ENCODE assay signal across 8 cellular contexts in genomic region chr2:120012771-120013568, GRCh38. TPM values are rescaled to one million over a fixed set of nuclear protein-coding genes. Genes with fewer than 3 reads are reported as not detected.
DNase-seq lines count a peak whose midpoint lies in the region; ATAC-seq and TF ChIP-seq lines count a peak whose summit lies in the region.

Gene EPB41L5, plus strand, starts transcription at chr2:120013077. Its CDS starts 6,008 bp downstream, at chr2:120019085.

- no peak for TF ChIP-seq CTCF in PC-9 (conservative IDR thresholded peaks at IDR 0.05)

- intact Hi-C loops in PC-9 (cut with micrococcal nuclease; ENCODE audit: unreplicated experiment) = loop anchor here (1.0 to 10.0 kb wide), 5 partner anchors 96 to 311 kb away; partner anchors contain the start of gene PTPN4
- intact Hi-C loops in naive thymus-derived CD4-positive, alpha-beta T cell (cut with micrococcal nuclease) = loop anchor here (1.0 to 10.0 kb wide), 10 partner anchors 164 to 2001 kb away; partner anchors contain the start of genes PTPN4 (in 2 of the 2), TMEM177 (in 2 of the 2), C2orf76 (in 1 of the 2) and CCDC93 (in 1 of the 2)

- no TSS peak for BruUV-seq in PC-9 (replicated peaks; lab: Mats Ljungman, UMichigan)

- H3K36me3 ChIP-seq in PC-9 (ENCODE audit: low read depth) = no peaks in the 10 kb centered on the region
- H3K36me3 ChIP-seq in naive thymus-derived CD4-positive, alpha-beta T cell (ENCODE audit: control insufficient read depth in 2 of 3, insufficient read depth in 3 of 3, low read length in 3 of 3) = peaks cover 0 to 3% (median 0%) of the 10 kb centered on the region in 3 experiments

- no peaks in the 10 kb centered on the region for H3K27me3 Mint-ChIP-seq in IgD-negative memory B cell
- no peaks in the 10 kb centered on the region for H3K27me3 Mint-ChIP-seq in activated T-cell treated with anti-CD3 and anti-CD28 coated beads, Interleukin-2, amount 50 U/mL, for 72 hours (ENCODE audit: low read depth)
- peaks cover 0 to 20% (median 0%) of the 10 kb centered on the region in 5 donors for H3K27me3 Mint-ChIP-seq in naive thymus-derived CD4-positive, alpha-beta T cell
- no peaks in the 10 kb centered on the region for H3K27me3 Mint-ChIP-seq in stimulated activated memory B cell treated with anti-CD40 and anti-IgM and Interleukin-4, amounts not matched to agents 10 μg/mL and 1 μg/mL and 100 μg/mL, for 72 hours

- H3K4me2 ChIP-seq in PC-9 = peak within 1 kb of the TSS; percentile 91

- peaks cover 14% of the 10 kb centered on the region for H3K79me2 ChIP-seq in PC-9 (ENCODE audit: low read depth)

- peak; percentile 91 for ATAC-seq in GM21576 (IDR thresholded peaks at IDR 0.05; ENCODE audit: unreplicated experiment)
- peak; percentile 97 to 98 for ATAC-seq in activated T-cell treated with anti-CD3 and anti-CD28 coated beads, Interleukin-2, amount 50 U/mL, for 72 hours (replicated peaks in 1 of 2)
- peak; percentile 93 for ATAC-seq in naive thymus-derived CD4-positive, alpha-beta T cell
- ATAC-seq in stimulated activated memory B cell treated with anti-CD40 and anti-IgM and Interleukin-4, amounts not matched to agents 10 μg/mL and 1 μg/mL and 100 μg/mL, for 72 hours = peak; percentile 95

- CTCF ChIA-PET in PC-9 (lab: Charles Lee) = interaction anchor here (0.6 to 0.7 kb wide), 3 partner anchors 156 to 252 kb away, joined by 3 to 4 read pairs (median 3); partner anchors contain the start of gene TMEM185B
- CTCF ChIA-PET in naive thymus-derived CD4-positive, alpha-beta T cell (lab: Charles Lee) = interaction anchor here (0.8 to 1.0 kb wide), 2 partner anchors 162 to 300 kb away, joined by 3 to 4 read pairs; no protein-coding TSS in a partner anchor

- H3K4me3 Mint-ChIP-seq in IgD-negative memory B cell = peak within 1 kb of the TSS; percentile 79 to 93 (median 87)
- H3K4me3 Mint-ChIP-seq in activated T-cell treated with anti-CD3 and anti-CD28 coated beads, Interleukin-2, amount 50 U/mL, for 72 hours = peak within 1 kb of the TSS; percentile 78 to 92
- H3K4me3 Mint-ChIP-seq in naive thymus-derived CD4-positive, alpha-beta T cell = peak within 1 kb of the TSS; percentile 73 to 89 (median 86)
- H3K4me3 Mint-ChIP-seq in stimulated activated memory B cell treated with anti-CD40 and anti-IgM and Interleukin-4, amounts not matched to agents 10 μg/mL and 1 μg/mL and 100 μg/mL, for 72 hours = peak within 1 kb of the TSS; percentile 79

- DNase-seq in DMS153 (lab: John Stamatoyannopoulos, UW) (peak; percentile 89), PC-9 (peak; percentile 88 to 95), fibroblast of gingiva (ENCODE audit: low read depth) (peak; percentile 93)
- DNase-seq in activated T-cell treated with anti-CD3 and anti-CD28 coated beads, Interleukin-2, amount 50 U/mL, for 72 hours = peak; percentile 86
- DNase-seq in naive thymus-derived CD4-positive, alpha-beta T cell = peak; percentile 56 to 81 (median 67)

- H2AFZ ChIP-seq in PC-9 = peak within 1 kb of the TSS; percentile 71

- H4K20me1 ChIP-seq in PC-9 (ENCODE audit: insufficient read depth) = no peaks in the 10 kb centered on the region; the same call in 1 of the 2 replicates

- peak within 1 kb of the TSS; percentile 82 for H3K4me3 ChIP-seq in PC-9
- H3K4me3 ChIP-seq in naive thymus-derived CD4-positive, alpha-beta T cell (ENCODE audit: low read length) = peak within 1 kb of the TSS; percentile 69

- no peaks in the 10 kb centered on the region for H3K9me3 ChIP-seq in PC-9 (ENCODE audit: insufficient read depth, low read depth)
- no peaks in the 10 kb centered on the region for H3K9me3 ChIP-seq in naive thymus-derived CD4-positive, alpha-beta T cell (ENCODE audit: control insufficient read depth in 2 of 3, low read length in 3 of 3)

- H3K9me2 ChIP-seq in PC-9 (ENCODE audit: insufficient read depth) = no peaks in the 10 kb centered on the region

- H3F3A ChIP-seq in PC-9 (ENCODE audit: insufficient read depth, low read depth) = 0 out of 2 replicates have a peak, but pooled peaks cover 13% of the 10 kb centered on the region

- H3K27me3 ChIP-seq in PC-9 (ENCODE audit: insufficient read depth, low read depth) = no peaks in the 10 kb centered on the region
- no peaks in the 10 kb centered on the region for H3K27me3 ChIP-seq in naive thymus-derived CD4-positive, alpha-beta T cell (ENCODE audit: control insufficient read depth in 2 of 2, insufficient read depth in 2 of 2, low read length in 2 of 2)

- H3K27ac ChIP-seq in PC-9 = peak within 1 kb of the TSS; percentile 88
- H3K27ac ChIP-seq in naive thymus-derived CD4-positive, alpha-beta T cell (ENCODE audit: low read depth, low read length) = peak within 1 kb of the TSS; percentile 70

- H3K27ac Mint-ChIP-seq in IgD-negative memory B cell = peak within 1 kb of the TSS; percentile 54 to 77 (median 71)
- peak within 1 kb of the TSS; percentile 32 for H3K27ac Mint-ChIP-seq in activated T-cell treated with anti-CD3 and anti-CD28 coated beads, Interleukin-2, amount 50 U/mL, for 72 hours
- peak within 1 kb of the TSS in 8 of 9 donors; percentile 36 to 75 (median 70) for H3K27ac Mint-ChIP-seq in naive thymus-derived CD4-positive, alpha-beta T cell
- peak within 1 kb of the TSS; percentile 60 for H3K27ac Mint-ChIP-seq in stimulated activated memory B cell treated with anti-CD40 and anti-IgM and Interleukin-4, amounts not matched to agents 10 μg/mL and 1 μg/mL and 100 μg/mL, for 72 hours

- H3K36me3 Mint-ChIP-seq in IgD-negative memory B cell = no peaks in the 10 kb centered on the region
- H3K36me3 Mint-ChIP-seq in activated T-cell treated with anti-CD3 and anti-CD28 coated beads, Interleukin-2, amount 50 U/mL, for 72 hours (ENCODE audit: insufficient read depth in 2 of 2) = no peaks in the 10 kb centered on the region
- H3K36me3 Mint-ChIP-seq in naive thymus-derived CD4-positive, alpha-beta T cell = peaks cover 0 to 6% (median 0%) of the 10 kb centered on the region in 5 donors
- H3K36me3 Mint-ChIP-seq in stimulated activated memory B cell treated with anti-CD40 and anti-IgM and Interleukin-4, amounts not matched to agents 10 μg/mL and 1 μg/mL and 100 μg/mL, for 72 hours = no peaks in the 10 kb centered on the region

- POLR2A ChIA-PET in PC-9 (lab: Charles Lee; ENCODE audit: unreplicated experiment) = interaction anchor here (0.6 to 0.8 kb wide), 4 partner anchors 51 to 334 kb away, joined by 3 to 10 read pairs (median 6); partner anchors contain the start of gene TMEM177
- POLR2A ChIA-PET in naive thymus-derived CD4-positive, alpha-beta T cell (lab: Charles Lee) = interaction anchor here (0.6 to 1.3 kb wide), 3 partner anchors 164 to 335 kb away, joined by 3 to 7 read pairs (median 3); no protein-coding TSS in a partner anchor

- H3K4me1 Mint-ChIP-seq in IgD-negative memory B cell = peaks cover 15 to 26% (median 20%) of the 10 kb centered on the region in 3 donors
- H3K4me1 Mint-ChIP-seq in activated T-cell treated with anti-CD3 and anti-CD28 coated beads, Interleukin-2, amount 50 U/mL, for 72 hours (ENCODE audit: low read depth) = peaks cover 10% of the 10 kb centered on the region
- peaks cover 8 to 37% (median 24%) of the 10 kb centered on the region in 7 donors for H3K4me1 Mint-ChIP-seq in naive thymus-derived CD4-positive, alpha-beta T cell
- peaks cover 26% of the 10 kb centered on the region for H3K4me1 Mint-ChIP-seq in stimulated activated memory B cell treated with anti-CD40 and anti-IgM and Interleukin-4, amounts not matched to agents 10 μg/mL and 1 μg/mL and 100 μg/mL, for 72 hours

- H3K4me1 ChIP-seq in PC-9 (replicated peaks; ENCODE audit: insufficient read depth) = peaks cover 24% of the 10 kb centered on the region
- H3K4me1 ChIP-seq in naive thymus-derived CD4-positive, alpha-beta T cell (ENCODE audit: control insufficient read depth in 2 of 2, insufficient read depth in 2 of 2, low read length in 2 of 2) = peaks cover 6% of the 10 kb centered on the region in 2 donors

- no peaks in the 10 kb centered on the region for H3K9me3 Mint-ChIP-seq in IgD-negative memory B cell
- H3K9me3 Mint-ChIP-seq in activated T-cell treated with anti-CD3 and anti-CD28 coated beads, Interleukin-2, amount 50 U/mL, for 72 hours = no peaks in the 10 kb centered on the region
- no peaks in the 10 kb centered on the region for H3K9me3 Mint-ChIP-seq in naive thymus-derived CD4-positive, alpha-beta T cell
- H3K9me3 Mint-ChIP-seq in stimulated activated memory B cell treated with anti-CD40 and anti-IgM and Interleukin-4, amounts not matched to agents 10 μg/mL and 1 μg/mL and 100 μg/mL, for 72 hours = no peaks in the 10 kb centered on the region

RNA-seq across cellular contexts. Expression of gene EPB41L5, which starts in this region (rescaled TPM):
- polyA plus RNA-seq in IgD-negative memory B cell = 3.9 TPM
- 18.4 and 21.6 TPM in 2 replicates for total RNA-seq in PC-9 (2021)
- 1 to 10 TPM; 4.1 to 5.3 TPM for total RNA-seq in activated T-cell treated with anti-CD3 and anti-CD28 coated beads, Interleukin-2, amount 50 U/mL, for 72 hours
- total RNA-seq in naive thymus-derived CD4-positive, alpha-beta T cell = 1 to 10 TPM; 2.2 to 9.3 (median 6.8) TPM
- 1 to 10 TPM; 3.9 to 4.8 TPM for polyA plus RNA-seq in naive thymus-derived CD4-positive, alpha-beta T cell

Comparison
In these comparisons a context has a peak if more than half of its experiments do, and no peak if none do; other contexts are left out.
1. Peak in every context shown above with its lines: DNase-seq, ATAC-seq, H3K4me3 ChIP-seq and H3K27ac ChIP-seq.